22 cellular contexts compared by ENCODE assay signal in the genomic region with DNA sequence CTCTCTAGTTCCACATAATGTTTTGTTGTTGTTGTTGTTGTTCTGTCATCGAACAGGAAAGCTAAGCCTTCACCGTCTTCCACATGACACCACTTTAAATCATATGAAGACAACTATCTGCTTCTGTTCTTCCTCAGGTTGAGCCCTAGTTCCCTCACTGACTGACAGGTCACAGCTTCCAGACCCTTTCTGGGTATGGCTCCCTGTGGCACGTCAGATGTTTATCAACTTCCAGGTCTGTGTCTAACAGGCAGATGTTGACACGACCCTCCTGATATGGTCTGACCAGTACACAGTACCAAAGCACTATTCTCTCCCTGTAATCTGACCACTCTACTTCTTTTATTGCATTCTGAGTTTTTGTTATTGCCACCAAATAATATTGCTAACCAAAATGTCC.
"Had no signal": no experiment of that assay in that cellular context is flagged by ENCODE, and none has a peak within 500 bp of the region (broad histone marks: within the 10 kb centered on the region; RNA-seq: fewer than 3 reads in every experiment).

No MANE protein-coding gene starts in this region.

- H3K4me3 Mint-ChIP-seq: effector memory CD8-positive, alpha-beta T cell; naive thymus-derived CD4-positive, alpha-beta T cell; nephron; stimulated activated memory B cell treated with anti-CD40 and anti-IgM and Interleukin-4, amounts not matched to agents 10 μg/mL and 1 μg/mL and 100 μg/mL, for 72 hours; stimulated activated naive CD8-positive, alpha-beta T cell treated with anti-CD3 and anti-CD28 coated beads, Interleukin-15, Interleukin-2, amounts not matched to agents 100 ng/mL and 50 ng/mL, for 24 hours had no signal

- H3K4me3 ChIP-seq: ovary, psoas muscle, skin epidermis, spleen, thoracic aorta, tibial nerve, vagina had no signal

- H3K9me3 Mint-ChIP-seq: effector memory CD8-positive, alpha-beta T cell; naive thymus-derived CD4-positive, alpha-beta T cell; nephron; stimulated activated memory B cell treated with anti-CD40 and anti-IgM and Interleukin-4, amounts not matched to agents 10 μg/mL and 1 μg/mL and 100 μg/mL, for 72 hours; stimulated activated naive CD8-positive, alpha-beta T cell treated with anti-CD3 and anti-CD28 coated beads, Interleukin-15, Interleukin-2, amounts not matched to agents 100 ng/mL and 50 ng/mL, for 24 hours had no signal

- H3K27ac Mint-ChIP-seq: effector memory CD8-positive, alpha-beta T cell; nephron; stimulated activated memory B cell treated with anti-CD40 and anti-IgM and Interleukin-4, amounts not matched to agents 10 μg/mL and 1 μg/mL and 100 μg/mL, for 72 hours; stimulated activated naive CD8-positive, alpha-beta T cell treated with anti-CD3 and anti-CD28 coated beads, Interleukin-15, Interleukin-2, amounts not matched to agents 100 ng/mL and 50 ng/mL, for 24 hours had no signal

- H3K9me3 ChIP-seq: ovary, psoas muscle, spleen, thoracic aorta, tibial nerve, vagina had no signal

- DNase-seq: cortex of kidney; effector memory CD8-positive, alpha-beta T cell; head of caudate nucleus; kidney; mesenchymal stem cell; midbrain; naive thymus-derived CD4-positive, alpha-beta T cell; nucleus accumbens; ovary; posterior cingulate gyrus; psoas muscle; right cardiac atrium; spleen; stimulated activated CD4-positive, alpha-beta T cell treated with anti-CD3 and anti-CD28 coated beads, Interleukin-4, amount 100 ng/mL, for 4 hours had no signal

- H3K27ac ChIP-seq: ovary, psoas muscle, skin epidermis, spleen, thoracic aorta, tibial nerve, vagina had no signal

- H3K36me3 Mint-ChIP-seq: stimulated activated memory B cell treated with anti-CD40 and anti-IgM and Interleukin-4, amounts not matched to agents 10 μg/mL and 1 μg/mL and 100 μg/mL, for 72 hours had no signal

- ATAC-seq: effector memory CD8-positive, alpha-beta T cell; left lobe of liver; naive thymus-derived CD4-positive, alpha-beta T cell; psoas muscle; right cardiac atrium; stimulated activated memory B cell treated with anti-CD40 and anti-IgM and Interleukin-4, amounts not matched to agents 10 μg/mL and 1 μg/mL and 100 μg/mL, for 72 hours had no signal

- H3K27me3 ChIP-seq: ovary, spleen, tibial nerve, vagina had no signal

- H3K4me1 ChIP-seq: psoas muscle, spleen had no signal

- H3K27me3 Mint-ChIP-seq: stimulated activated memory B cell treated with anti-CD40 and anti-IgM and Interleukin-4, amounts not matched to agents 10 μg/mL and 1 μg/mL and 100 μg/mL, for 72 hours; stimulated activated naive CD8-positive, alpha-beta T cell treated with anti-CD3 and anti-CD28 coated beads, Interleukin-15, Interleukin-2, amounts not matched to agents 100 ng/mL and 50 ng/mL, for 24 hours had no signal

- H3K4me1 Mint-ChIP-seq: stimulated activated memory B cell treated with anti-CD40 and anti-IgM and Interleukin-4, amounts not matched to agents 10 μg/mL and 1 μg/mL and 100 μg/mL, for 72 hours had no signal

- H3K36me3 ChIP-seq: ovary, spleen, thoracic aorta, tibial nerve, vagina had no signal
